Comparison of ENCODE assay signal across 26 cellular contexts in the genomic region with DNA sequence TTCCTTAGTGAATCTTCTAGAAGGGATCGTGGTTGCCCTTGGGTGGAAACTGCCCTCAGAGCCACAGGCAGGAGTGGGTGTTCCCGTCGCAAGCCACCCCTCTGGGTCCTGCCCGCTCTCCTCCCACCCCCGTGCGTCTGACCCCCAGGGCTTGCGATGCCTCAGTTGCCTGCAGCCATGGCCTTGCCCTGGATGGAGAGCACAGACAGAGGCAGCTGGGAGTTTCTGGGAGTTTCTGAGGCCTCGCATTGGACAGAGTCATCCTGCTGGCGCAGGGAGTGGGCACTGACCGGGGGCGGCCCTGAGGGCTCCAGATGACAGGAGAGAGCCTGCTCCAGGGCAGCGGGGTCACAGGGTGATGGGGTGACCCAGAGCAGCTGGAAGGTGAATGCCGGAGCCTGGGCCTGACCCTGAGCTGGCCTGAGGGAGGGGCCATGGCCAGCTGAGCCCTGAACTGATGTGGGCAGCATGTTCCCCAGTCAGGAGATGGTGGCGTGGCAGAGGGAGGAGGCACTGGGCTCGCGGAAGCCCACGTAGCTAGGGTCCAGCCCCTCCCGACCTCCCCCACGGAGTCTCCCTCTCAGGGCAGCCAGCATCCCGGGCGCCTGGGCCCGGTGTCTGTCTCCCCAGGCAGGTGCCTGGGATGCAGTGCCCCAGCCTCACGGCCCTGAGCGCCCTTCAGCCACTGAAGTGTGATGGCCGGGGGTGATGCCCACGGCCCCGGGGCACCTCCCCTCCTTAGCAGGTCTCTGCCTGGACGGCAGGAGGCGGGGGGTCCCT.
"Had no signal": no experiment of that assay in that cellular context is flagged by ENCODE, and none has a peak within 500 bp of the region (broad histone marks: within the 10 kb centered on the region; RNA-seq: fewer than 3 reads in every experiment).

No MANE protein-coding gene starts in this region.

- H3K27ac ChIP-seq: Peyer's patch, WERI-Rb-1 had no signal

- ATAC-seq: activated CD8-positive, alpha-beta memory T cell treated with anti-CD3 and anti-CD28 coated beads, Interleukin-2, amount 10 ng/mL, durations not matched to agents 7 days and 5 days; activated naive CD8-positive, alpha-beta T cell treated with anti-CD3 and anti-CD28 coated beads, Interleukin-2, amount 50 U/mL, for 24 hours had no signal

- DNase-seq: activated CD4-positive, alpha-beta memory T cell treated with anti-CD3 and anti-CD28 coated beads, Interleukin-2, amount 10 ng/mL, durations not matched to agents 7 days and 5 days; activated CD4-positive, alpha-beta T cell treated with anti-CD3 and anti-CD28 coated beads for 1 hour; activated CD4-positive, alpha-beta T cell treated with anti-CD3 and anti-CD28 coated beads for 48 hours; activated CD4-positive, CD25-positive, alpha-beta regulatory T cell; activated CD8-positive, alpha-beta memory T cell treated with anti-CD3 and anti-CD28 coated beads for 24 hours; activated CD8-positive, alpha-beta memory T cell treated with anti-CD3 and anti-CD28 coated beads, Interleukin-2, amount 10 ng/mL, durations not matched to agents 7 days and 5 days; activated CD8-positive, alpha-beta memory T cell treated with anti-CD3 and anti-CD28 coated beads, Interleukin-2, amount 50 U/mL, for 48 hours; activated effector memory CD4-positive, alpha-beta T cell treated with Interleukin-2 at 50 U/mL for 16 hours; activated naive CD4-positive, alpha-beta T cell treated with anti-CD3 and anti-CD28 coated beads, Interleukin-2, amount 10 ng/mL, durations not matched to agents 7 days and 5 days; activated naive CD8-positive, alpha-beta T cell treated with anti-CD3 and anti-CD28 coated beads, Interleukin-2, amount 50 U/mL, for 24 hours; activated T-cell treated with anti-CD3 and anti-CD28 coated beads, Interleukin-2, amount 50 U/mL, for 48 hours; Kasumi-1; KG1; MG63; NCI-H1048; NCI-H1105 treated with DMSO at 0.1 percent for 48 hours; NCI-H1436; NCI-H1694; NCI-H1930; NCI-H2081 treated with DMSO at 0.1 percent for 48 hours; NCI-H226; NCI-H524 treated with DMSO at 0.1 percent for 48 hours; Peyer's patch; RPMI8226; T1000; WERI-Rb-1 had no signal

- H3K27me3 ChIP-seq: MG63, Peyer's patch had no signal

- H3K36me3 ChIP-seq: MG63, Peyer's patch, WERI-Rb-1 had no signal

- H3K4me1 ChIP-seq: Peyer's patch had no signal

- H3K4me3 ChIP-seq: MG63, Peyer's patch had no signal

- H3K9me3 ChIP-seq: MG63, Peyer's patch had no signal
